ENCODE assay signal across 16 cellular contexts in genomic region chr3:190019020-190019419, GRCh38.
"Had no signal": no experiment of that assay in that cellular context is flagged by ENCODE, and none has a peak within 500 bp of the region (broad histone marks: within the 10 kb centered on the region; RNA-seq: fewer than 3 reads in every experiment).

No MANE protein-coding gene starts in this region.

- DNase-seq: effector CD4-positive, alpha-beta T cell; endodermal cell; heart left ventricle; hippocampal formation; kidney glomerular epithelial cell; midbrain; ovary; stimulated activated CD4-positive, alpha-beta T cell treated with anti-CD3 and anti-CD28 coated beads, Interleukin-2, amount 100 ng/mL, for 48 hours; stimulated activated naive CD4-positive, alpha-beta T cell treated with Interleukin-2 at 50 U/mL for 16 hours; trophoblast cell had no signal

- H3K4me2 ChIP-seq: smooth muscle cell had no signal

- H3K27ac Mint-ChIP-seq: endodermal cell; natural killer cell treated with Interleukin-12 subunit alpha and Interleukin-12 subunit beta and Interleukin-15 and Interleukin-18, amount 100 ng/mL, for 72 hours had no signal

- H3K4me1 ChIP-seq: right atrium auricular region had no signal

- FAIRE-seq: frontal cortex had no signal

- H3K36me3 ChIP-seq: heart left ventricle, neutrophil, ovary, right atrium auricular region had no signal

- ATAC-seq: natural killer cell treated with Interleukin-12 subunit alpha and Interleukin-12 subunit beta and Interleukin-15 and Interleukin-18, amount 100 ng/mL, for 72 hours had no signal

- H3K36me3 Mint-ChIP-seq: natural killer cell treated with Interleukin-12 subunit alpha and Interleukin-12 subunit beta and Interleukin-15 and Interleukin-18, amount 100 ng/mL, for 72 hours had no signal

- H3K4me3 ChIP-seq: coronary artery, heart left ventricle, ovary, right atrium auricular region, smooth muscle cell had no signal

- H3K4me3 Mint-ChIP-seq: endodermal cell; natural killer cell treated with Interleukin-12 subunit alpha and Interleukin-12 subunit beta and Interleukin-15 and Interleukin-18, amount 100 ng/mL, for 72 hours had no signal

- H3K27ac ChIP-seq: neutrophil, ovary, right atrium auricular region had no signal

- H3K9me3 Mint-ChIP-seq: endodermal cell; natural killer cell treated with Interleukin-12 subunit alpha and Interleukin-12 subunit beta and Interleukin-15 and Interleukin-18, amount 100 ng/mL, for 72 hours had no signal

- H3K9me3 ChIP-seq: heart left ventricle, neutrophil, ovary, right atrium auricular region had no signal

- H3K27me3 ChIP-seq: heart left ventricle, neutrophil, ovary, right atrium auricular region had no signal
